Comparison of ENCODE assay signal across 9 cellular contexts in genomic region chr13:40981361-40981760, GRCh38. TPM values are rescaled to one million over a fixed set of nuclear protein-coding genes. Genes with fewer than 3 reads are reported as not detected.
A peak's percentile ranks its signal among the peaks of the same experiment; 100 is the strongest.
DNase-seq lines count a peak whose midpoint lies in the region; ATAC-seq, FAIRE-seq and TF ChIP-seq lines count a peak whose summit lies in the region.
"Had no signal": no experiment of that assay in that cellular context is flagged by ENCODE, and none has a peak within 500 bp of the region (broad histone marks: within the 10 kb centered on the region; RNA-seq: fewer than 3 reads in every experiment).

No MANE protein-coding gene starts in this region.

- no peaks in the 10 kb centered on the region for H3K27me3 ChIP-seq in endothelial cell of umbilical vein (ENCODE audit: control insufficient read depth in 2 of 2, insufficient read depth in 2 of 2, low read length in 2 of 2)

- H3K27ac ChIP-seq in HEK293 (ENCODE audit: extremely low read depth, low read depth, low read length) (no peak overlapping the region), endothelial cell of umbilical vein (ENCODE audit: insufficient read depth, low read depth, low read length) (peak overlapping the region; percentile 99), skin epidermis (peak overlapping the region in 19 of 21 experiments; percentile 15 to 88 (median 76))

- no peak overlapping the region for H2AFZ ChIP-seq in endothelial cell of umbilical vein (ENCODE audit: low read depth, low read length)

- H3K4me2 ChIP-seq in endothelial cell of umbilical vein (ENCODE audit: insufficient read depth, low read length), result peak overlapping the region; percentile 100

- H3K4me1 ChIP-seq in HEK293 (ENCODE audit: control insufficient read depth, insufficient read depth, low read length) (0 out of 2 replicates have a peak, but pooled peaks cover 3% of the 10 kb centered on the region), endothelial cell of umbilical vein (ENCODE audit: control insufficient read depth, extremely low read depth, insufficient read depth, low read length) (peaks cover 70% of the 10 kb centered on the region)

- CTCF ChIA-PET in HEK293 (lab: Yijun Ruan, JAX) (no interaction called here), endothelial cell of umbilical vein (lab: Charles Lee) (interaction anchor here (0.5 to 1.7 kb wide), 8 partner anchors 9 to 241 kb away, joined by 3 to 6 read pairs (median 3); no protein-coding TSS in a partner anchor)

- DNase-seq in SKM-1 treated with dmso at 0.1 percent for 144 hours (lab: John Stamatoyannopoulos, UW; ENCODE audit: unreplicated experiment), result peak; percentile 88
- DNase-seq in endothelial cell of umbilical vein (ENCODE audit: low read depth, low spot score), result peak; percentile 77
- DNase-seq in SW480 (ENCODE audit: low spot score), result no peak
- no peak for DNase-seq in NCI-H446 (lab: John Stamatoyannopoulos, UW)
- DNase-seq: effector CD4-positive, alpha-beta T cell had no signal

- no peak for FAIRE-seq in endothelial cell of umbilical vein (lab: Jason Lieb, UNC)

- peaks cover 87% of the 10 kb centered on the region for H3K79me2 ChIP-seq in endothelial cell of umbilical vein (ENCODE audit: control insufficient read depth, insufficient read depth, low read length)

- dilution Hi-C loops in endothelial cell of umbilical vein (cut with MboI; ENCODE audit: extremely low pct_ligation_motif_present, low sequenced_read_pairs), result no loop called here

- no peak for TF ChIP-seq POLR2A in endothelial cell of umbilical vein (IDR thresholded peaks at IDR 0.05; ENCODE audit: low read depth, low read length)

- H3K36me3 ChIP-seq in HEK293 (ENCODE audit: control insufficient read depth in 2 of 2, insufficient read depth in 1 of 2, low read length in 2 of 2) (no peaks in the 10 kb centered on the region), endothelial cell of umbilical vein (ENCODE audit: control insufficient read depth in 2 of 2, extremely low read depth in 1 of 2, insufficient read depth in 2 of 2, low read length in 2 of 2) (no peaks in the 10 kb centered on the region)

- H3K9me1 ChIP-seq in endothelial cell of umbilical vein (replicated peaks; ENCODE audit: control insufficient read depth, extremely low read depth, insufficient read depth, low read length), result no peaks in the 10 kb centered on the region

- peak overlapping the region; percentile 100 for H3K9ac ChIP-seq in endothelial cell of umbilical vein (replicated peaks; ENCODE audit: extremely low read depth, insufficient read depth, low read length)

- H4K20me1 ChIP-seq in endothelial cell of umbilical vein (replicated peaks; ENCODE audit: control insufficient read depth, extremely low read depth, insufficient read depth, low read length), result no peaks in the 10 kb centered on the region

- TF ChIP-seq CTCF in HEK293 (tag by site-specific recombination; IDR thresholded peaks at IDR 0.05) (no peak), endothelial cell of umbilical vein (IDR thresholded peaks at IDR 0.05; ENCODE audit: extremely low read depth in 1 of 2, insufficient read depth in 1 of 2, low read depth in 1 of 2, low read length in 2 of 2) (no peak)

- POLR2A ChIA-PET in HEK293 (lab: Yijun Ruan, JAX), result no interaction called here
- POLR2A ChIA-PET in endothelial cell of umbilical vein (lab: Charles Lee), result interaction anchor here (1.1 kb wide), 1 partner anchor 80 kb away, joined by 3 read pairs; the partner anchor contains the start of gene WBP4

- H3K9me3 ChIP-seq in HEK293 (ENCODE audit: control insufficient read depth, insufficient read depth, low read depth, low read length) (no peaks in the 10 kb centered on the region), endothelial cell of umbilical vein (replicated peaks; ENCODE audit: control insufficient read depth, insufficient read depth, low read length) (no peaks in the 10 kb centered on the region)

- ATAC-seq in HG03280 (IDR thresholded peaks at IDR 0.05; ENCODE audit: unreplicated experiment), result no peak
- ATAC-seq in HG03342 (IDR thresholded peaks at IDR 0.05; ENCODE audit: unreplicated experiment), result no peak

- H3K4me3 ChIP-seq in HEK293 (ENCODE audit: low read depth, low read length), result no peak overlapping the region
- H3K4me3 ChIP-seq in endothelial cell of umbilical vein (replicated peaks in 1 of 3; ENCODE audit: insufficient read depth in 1 of 3, low read depth in 1 of 3, low read length in 3 of 3), result peak overlapping the region; percentile 51 to 97 (median 91)
- peak overlapping the region; percentile 10 to 37 (median 20) for H3K4me3 ChIP-seq in skin epidermis

- no TSS peak for BruUV-seq in endothelial cell of umbilical vein (replicated peaks; lab: Mats Ljungman, UMichigan)

- intact Hi-C loops in endothelial cell of umbilical vein (cut with micrococcal nuclease), result loop anchor here (10.0 kb wide), 1 partner anchor 153 kb away; the partner anchor contains the start of gene KBTBD6

TF ChIP-seq in HEK293, 187 proteins besides CTCF, POLR2A, EP300 and RAD21 (continues in another document):
- TF ChIP-seq ZNF211 (tag by site-specific recombination; IDR thresholded peaks at IDR 0.05; ENCODE audit: low read depth) (no peak), ZEB2 (tag by site-specific recombination; IDR thresholded peaks at IDR 0.05) (peak; percentile 41; the same call in 1 of the 2 replicates), ZNF521 (tag by site-specific recombination; IDR thresholded peaks at IDR 0.05) (no peak), ZSCAN18 (tag by site-specific recombination; IDR thresholded peaks at IDR 0.05) (no peak), ZBTB1 (tag by site-specific recombination; IDR thresholded peaks at IDR 0.05) (no peak), ZNF404 (tag by site-specific recombination; IDR thresholded peaks at IDR 0.05) (no peak), OSR2 (tag by site-specific recombination; IDR thresholded peaks at IDR 0.05) (peak; percentile 52; the same call in 1 of the 2 replicates), ZNF24 (tag by site-specific recombination; IDR thresholded peaks at IDR 0.05) (0 out of 2 replicates have a peak, but pooled peaks have one; percentile 37), ZNF394 (tag by site-specific recombination; IDR thresholded peaks at IDR 0.05; ENCODE audit: borderline replicate concordance) (peak; percentile 50; the same call in 1 of the 2 replicates), ZNF16 (tag by site-specific recombination; IDR thresholded peaks at IDR 0.05; ENCODE audit: low read depth) (no peak), SP7 (tag by site-specific recombination; IDR thresholded peaks at IDR 0.05) (peak; percentile 41; the same call in 1 of the 2 replicates), ZNF664 (tag by site-specific recombination; IDR thresholded peaks at IDR 0.05) (no peak)

TF ChIP-seq in endothelial cell of umbilical vein, 7 proteins besides CTCF, POLR2A, EP300 and RAD21:
- TF ChIP-seq EZH2 (IDR thresholded peaks at IDR 0.05; ENCODE audit: borderline replicate concordance, low read depth, low read length, severe bottlenecking) (no peak), FOS (IDR thresholded peaks at IDR 0.05; ENCODE audit: borderline replicate concordance, insufficient read depth, low read length) (no peak), MAX (IDR thresholded peaks at IDR 0.05; ENCODE audit: insufficient read depth, insufficient read length) (no peak), JUN (IDR thresholded peaks at IDR 0.05; ENCODE audit: borderline replicate concordance, insufficient read depth, insufficient read length, low read depth) (no peak), MYC (IDR thresholded peaks at IDR 0.05; ENCODE audit: low read depth, low read length) (no peak), POLR2AphosphoS5 (IDR thresholded peaks at IDR 0.05; ENCODE audit: insufficient read depth, low read depth, low read length) (no peak), GATA2 (IDR thresholded peaks at IDR 0.05; ENCODE audit: insufficient read depth, insufficient read length, low read depth, low read length) (no peak)

RNA-seq across cellular contexts. Expression of gene ELF1, which starts 37.8 kb away (rescaled TPM):
- 61.2 and 62.5 TPM in 2 replicates for total RNA-seq in endothelial cell of umbilical vein
- polyA plus RNA-seq in endothelial cell of umbilical vein, result 28.6 and 31.8 TPM in 2 replicates
- 26.3 and 29.4 TPM in 2 replicates for polyA plus RNA-seq in endothelial cell of umbilical vein (2011; cell fraction: cytosol; rRNA removed)
- 49.6 TPM in 2 replicates for polyA plus RNA-seq in endothelial cell of umbilical vein (2011; cell fraction: nucleus; rRNA removed)
- polyA plus RNA-seq in endothelial cell of umbilical vein (2012), result 49.5 and 49.7 TPM in 2 replicates
- 57.9 and 67.6 TPM in 2 replicates for polyA minus RNA-seq in endothelial cell of umbilical vein
- polyA minus RNA-seq in endothelial cell of umbilical vein (2011; cell fraction: cytosol; rRNA and poly(A)+ RNA removed), result 12.8 TPM
- 81.5 and 119 TPM in 2 replicates for polyA minus RNA-seq in endothelial cell of umbilical vein (2011; cell fraction: nucleus; rRNA and poly(A)+ RNA removed)

Comparison
In these comparisons a context has a peak if more than half of its experiments do, and no peak if none do; other contexts are left out.
1. DNase-seq: peak in SKM-1 treated with dmso at 0.1 percent for 144 hours (single experiment) and endothelial cell of umbilical vein (single experiment); none in SW480 (single experiment) and NCI-H446 (0 of 2).